ENCODE assay signal across 8 cellular contexts in the genomic region with DNA sequence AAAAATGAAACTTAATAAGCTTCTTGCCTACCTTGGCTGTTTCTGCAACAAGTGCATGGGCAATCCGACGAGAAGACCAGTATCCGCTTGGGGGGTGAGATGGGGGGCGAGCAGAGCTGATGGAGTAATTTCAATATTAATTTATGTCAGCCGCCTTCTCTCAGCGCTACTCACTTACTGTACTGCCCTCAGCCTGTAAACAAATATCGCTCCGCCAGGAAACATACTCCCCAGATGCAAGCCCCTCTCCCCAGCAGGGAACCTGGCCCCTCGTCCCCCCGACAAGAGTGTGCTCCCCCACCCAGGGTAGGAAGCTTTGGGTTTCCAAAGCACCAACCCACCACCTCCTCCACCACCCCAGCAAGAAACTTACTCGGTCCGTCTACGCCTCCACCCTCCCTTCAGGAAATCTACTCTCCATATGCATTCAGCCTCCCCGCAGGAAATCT. TPM values are rescaled to one million over a fixed set of nuclear protein-coding genes. Genes with fewer than 3 reads are reported as not detected.
DNase-seq lines count a peak whose midpoint lies in the region; ATAC-seq and TF ChIP-seq lines count a peak whose summit lies in the region.

No MANE protein-coding gene starts in this region.

- peaks cover 23% of the 10 kb centered on the region for H3K4me1 ChIP-seq in iPS-15b (ENCODE audit: control insufficient read depth, insufficient read depth, low read length)

- H3K36me3 Mint-ChIP-seq in CD4-positive, alpha-beta T cell (ENCODE audit: low read depth): peaks cover 48% of the 10 kb centered on the region
- peaks cover 30% of the 10 kb centered on the region for H3K36me3 Mint-ChIP-seq in activated T-helper 2 cell treated with anti-CD3 and anti-CD28 coated beads, Interferon-gamma antibody, Interleukin-2, Interleukin-4, amounts not matched to agents 10 μg/mL and 5 μg/mL and 100 μg/mL, durations not matched to agents 14 hours and 24 hours and 36 hours (ENCODE audit: low read depth)

- H3K27ac ChIP-seq in CD4-positive, alpha-beta T cell (ENCODE audit: low read depth, low read length): peak overlapping the region; percentile 55

- peak overlapping the region; percentile 89 for H3K4me3 ChIP-seq in iPS-15b (ENCODE audit: low read depth, low read length)

- H3K27me3 ChIP-seq in CD4-positive, alpha-beta T cell (ENCODE audit: control insufficient read depth, insufficient read depth, low read length): no peaks in the 10 kb centered on the region
- H3K27me3 ChIP-seq in iPS-15b (ENCODE audit: control insufficient read depth, insufficient read depth, low read length): no peaks in the 10 kb centered on the region

- CTCF ChIA-PET in CD4-positive, alpha-beta T cell (lab: Charles Lee): interaction anchor here (1.0 to 3.2 kb wide), 2 partner anchors 23 to 96 kb away, joined by 3 to 14 read pairs; no protein-coding TSS in a partner anchor

- no peak for ATAC-seq in CD4-positive, alpha-beta T cell (ENCODE audit: poor library complexity)
- peak; percentile 31 for ATAC-seq in stimulated activated naive CD8-positive, alpha-beta T cell treated with anti-CD3 and anti-CD28 coated beads, Interleukin-15, amount 100 ng/mL, for 72 hours
- ATAC-seq in HG03354 (IDR thresholded peaks at IDR 0.05; ENCODE audit: poor library complexity, severe bottlenecking, unreplicated experiment): no peak

- POLR2A ChIA-PET in CD4-positive, alpha-beta T cell (lab: Charles Lee): interaction anchor here (0.9 to 7.6 kb wide), 12 partner anchors 9 to 664 kb away, joined by 3 to 178 read pairs (median 4); a partner anchor contains a TSS

- H3K4me1 Mint-ChIP-seq in CD4-positive, alpha-beta T cell (ENCODE audit: low read depth): peaks cover 69% of the 10 kb centered on the region
- peaks cover 43% of the 10 kb centered on the region for H3K4me1 Mint-ChIP-seq in activated T-helper 2 cell treated with anti-CD3 and anti-CD28 coated beads, Interferon-gamma antibody, Interleukin-2, Interleukin-4, amounts not matched to agents 10 μg/mL and 5 μg/mL and 100 μg/mL, durations not matched to agents 14 hours and 24 hours and 36 hours (ENCODE audit: low read depth)
- H3K4me1 Mint-ChIP-seq in stimulated activated naive CD8-positive, alpha-beta T cell treated with anti-CD3 and anti-CD28 coated beads, Interleukin-15, amount 100 ng/mL, for 72 hours: peaks cover 54% of the 10 kb centered on the region

- H3K27me3 Mint-ChIP-seq in CD4-positive, alpha-beta T cell: no peaks in the 10 kb centered on the region
- H3K27me3 Mint-ChIP-seq in activated T-helper 2 cell treated with anti-CD3 and anti-CD28 coated beads, Interferon-gamma antibody, Interleukin-2, Interleukin-4, amounts not matched to agents 10 μg/mL and 5 μg/mL and 100 μg/mL, durations not matched to agents 14 hours and 24 hours and 36 hours (ENCODE audit: low read depth): peaks cover 5% of the 10 kb centered on the region
- peaks cover 15% of the 10 kb centered on the region for H3K27me3 Mint-ChIP-seq in stimulated activated naive CD8-positive, alpha-beta T cell treated with anti-CD3 and anti-CD28 coated beads, Interleukin-15, amount 100 ng/mL, for 72 hours

- peak overlapping the region; percentile 84 for H3K27ac Mint-ChIP-seq in CD4-positive, alpha-beta T cell
- H3K27ac Mint-ChIP-seq in activated T-helper 2 cell treated with anti-CD3 and anti-CD28 coated beads, Interferon-gamma antibody, Interleukin-2, Interleukin-4, amounts not matched to agents 10 μg/mL and 5 μg/mL and 100 μg/mL, durations not matched to agents 14 hours and 24 hours and 36 hours: peak overlapping the region; percentile 94
- H3K27ac Mint-ChIP-seq in stimulated activated naive CD8-positive, alpha-beta T cell treated with anti-CD3 and anti-CD28 coated beads, Interleukin-15, amount 100 ng/mL, for 72 hours: peak overlapping the region; percentile 96 to 97

- no peaks in the 10 kb centered on the region for H3K9me3 ChIP-seq in CD4-positive, alpha-beta T cell (ENCODE audit: control insufficient read depth, low read length)
- no peaks in the 10 kb centered on the region for H3K9me3 ChIP-seq in iPS-15b (ENCODE audit: control insufficient read depth, insufficient read depth, low read length)

- peak overlapping the region; percentile 100 for H3K4me3 Mint-ChIP-seq in CD4-positive, alpha-beta T cell
- peak overlapping the region; percentile 98 for H3K4me3 Mint-ChIP-seq in activated T-helper 2 cell treated with anti-CD3 and anti-CD28 coated beads, Interferon-gamma antibody, Interleukin-2, Interleukin-4, amounts not matched to agents 10 μg/mL and 5 μg/mL and 100 μg/mL, durations not matched to agents 14 hours and 24 hours and 36 hours (ENCODE audit: low read depth)
- peak overlapping the region; percentile 91 to 99 for H3K4me3 Mint-ChIP-seq in stimulated activated naive CD8-positive, alpha-beta T cell treated with anti-CD3 and anti-CD28 coated beads, Interleukin-15, amount 100 ng/mL, for 72 hours

- peak overlapping the region; percentile 32 for H3K9ac ChIP-seq in iPS-15b (ENCODE audit: low read depth, low read length)

- intact Hi-C loops in CD4-positive, alpha-beta T cell (cut with DNase I, micrococcal nuclease): loop anchor here (2.0 to 10.0 kb wide), 7 partner anchors 34 to 234 kb away; a partner anchor contains a TSS
- intact Hi-C loops in activated T-helper 2 cell treated with anti-CD3 and anti-CD28 coated beads, Interferon-gamma antibody, Interleukin-2, Interleukin-4, amounts not matched to agents 10 μg/mL and 5 μg/mL and 100 μg/mL, durations not matched to agents 14 hours and 24 hours and 36 hours (cut with micrococcal nuclease): loop anchor here (1.0 to 5.0 kb wide), 5 partner anchors 23 to 441 kb away; a partner anchor contains a TSS

- DNase-seq in CD4-positive, alpha-beta T cell: peak in 2 of 10 experiments; percentile 11 to 41
- peak; percentile 49 for DNase-seq in KBM-7
- peak; percentile 23 for DNase-seq in activated T-helper 2 cell treated with anti-CD3 and anti-CD28 coated beads, Interferon-gamma antibody, Interleukin-2, Interleukin-4, amounts not matched to agents 10 μg/mL and 5 μg/mL and 100 μg/mL, durations not matched to agents 14 hours and 24 hours and 36 hours (ENCODE audit: low spot score)
- DNase-seq in stimulated activated naive CD8-positive, alpha-beta T cell treated with anti-CD3 and anti-CD28 coated beads, Interleukin-15, amount 100 ng/mL, for 72 hours: peak; percentile 24 to 35
- DNase-seq in OCI-M1 (lab: John Stamatoyannopoulos, UW): no peak
- no peak for DNase-seq in amniotic stem cell (lab: John Stamatoyannopoulos, UW)

- no peak for TF ChIP-seq CTCF in CD4-positive, alpha-beta T cell (IDR thresholded peaks at IDR 0.05)

- no peaks in the 10 kb centered on the region for H3K9me3 Mint-ChIP-seq in CD4-positive, alpha-beta T cell
- no peaks in the 10 kb centered on the region for H3K9me3 Mint-ChIP-seq in activated T-helper 2 cell treated with anti-CD3 and anti-CD28 coated beads, Interferon-gamma antibody, Interleukin-2, Interleukin-4, amounts not matched to agents 10 μg/mL and 5 μg/mL and 100 μg/mL, durations not matched to agents 14 hours and 24 hours and 36 hours
- H3K9me3 Mint-ChIP-seq in stimulated activated naive CD8-positive, alpha-beta T cell treated with anti-CD3 and anti-CD28 coated beads, Interleukin-15, amount 100 ng/mL, for 72 hours: no peaks in the 10 kb centered on the region

- H3K36me3 ChIP-seq in iPS-15b (ENCODE audit: control insufficient read depth, insufficient read depth, low read length): no peaks in the 10 kb centered on the region

- in situ Hi-C loops in KBM-7 (cut with MboI; ENCODE audit: low pct_unique_long_range_greater_than_20kb, low sequenced_read_pairs): no loop called here

RNA-seq across cellular contexts. Expression of a gene that starts 0.6 kb away (rescaled TPM):
- 10 to 100 TPM; 31.0 to 31.7 TPM for total RNA-seq in CD4-positive, alpha-beta T cell
- total RNA-seq in activated T-helper 2 cell treated with anti-CD3 and anti-CD28 coated beads, Interferon-gamma antibody, Interleukin-2, Interleukin-4, amounts not matched to agents 10 μg/mL and 5 μg/mL and 100 μg/mL, durations not matched to agents 14 hours and 24 hours and 36 hours: 19.6 TPM in 2 replicates

Comparison
In these comparisons a context has a peak if more than half of its experiments do, and no peak if none do; other contexts are left out.
1. DNase-seq: peak in KBM-7 (single experiment), activated T-helper 2 cell treated with anti-CD3 and anti-CD28 coated beads, Interferon-gamma antibody, Interleukin-2, Interleukin-4, amounts not matched to agents 10 μg/mL and 5 μg/mL and 100 μg/mL, durations not matched to agents 14 hours and 24 hours and 36 hours (single experiment) and stimulated activated naive CD8-positive, alpha-beta T cell treated with anti-CD3 and anti-CD28 coated beads, Interleukin-15, amount 100 ng/mL, for 72 hours (2 of 2); none in OCI-M1 (single experiment) and amniotic stem cell (single experiment).
2. Peak in every context shown above with its lines, with median percentiles within 50 percentile points of each other: H3K27ac Mint-ChIP-seq and H3K4me3 Mint-ChIP-seq.